In the genomic region with DNA sequence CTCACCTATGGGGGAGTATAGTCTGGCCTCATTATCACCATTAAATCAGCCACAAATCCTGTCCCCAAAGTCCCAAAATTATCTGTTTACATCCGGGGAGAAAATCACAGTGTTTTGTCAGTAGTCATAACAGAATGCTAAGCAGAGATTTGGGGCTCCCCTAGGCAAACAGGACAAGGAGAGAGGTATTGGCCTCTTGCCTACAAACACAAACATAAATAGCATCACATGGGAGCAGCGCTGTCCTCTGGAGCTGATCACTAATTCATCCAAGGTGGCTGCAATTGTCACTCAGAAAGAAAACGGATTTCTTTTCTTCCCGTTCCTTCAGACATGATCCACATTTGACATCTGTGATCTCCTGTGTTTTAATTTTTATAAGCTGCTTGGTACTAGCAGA, we compare ENCODE assay signal across 38 cellular contexts.
"Had no signal": no experiment of that assay in that cellular context is flagged by ENCODE, and none has a peak within 500 bp of the region (broad histone marks: within the 10 kb centered on the region; RNA-seq: fewer than 3 reads in every experiment).

No MANE protein-coding gene starts in this region.

- H3K27ac Mint-ChIP-seq: activated CD4-positive, alpha-beta memory T cell treated with anti-CD3 and anti-CD28 coated beads, Interleukin-2, amount 10 ng/mL, durations not matched to agents 7 days and 5 days; activated CD8-positive, alpha-beta memory T cell treated with anti-CD3 and anti-CD28 coated beads, Interleukin-2, amount 10 ng/mL, durations not matched to agents 7 days and 5 days; activated naive CD4-positive, alpha-beta T cell treated with anti-CD3 and anti-CD28 coated beads, Interleukin-2, amount 10 ng/mL, durations not matched to agents 7 days and 5 days; activated naive CD8-positive, alpha-beta T cell; activated naive CD8-positive, alpha-beta T cell treated with anti-CD3 and anti-CD28 coated beads, Interleukin-2, amount 50 U/mL, for 24 hours had no signal

- H3K4me1 ChIP-seq: Peyer's patch, SJCRH30 had no signal

- H3K9me3 ChIP-seq: Peyer's patch, SJCRH30 had no signal

- H3K27me3 Mint-ChIP-seq: activated CD4-positive, alpha-beta memory T cell treated with anti-CD3 and anti-CD28 coated beads, Interleukin-2, amount 10 ng/mL, durations not matched to agents 7 days and 5 days; activated CD8-positive, alpha-beta memory T cell treated with anti-CD3 and anti-CD28 coated beads, Interleukin-2, amount 10 ng/mL, durations not matched to agents 7 days and 5 days; activated naive CD4-positive, alpha-beta T cell treated with anti-CD3 and anti-CD28 coated beads, Interleukin-2, amount 10 ng/mL, durations not matched to agents 7 days and 5 days; activated naive CD8-positive, alpha-beta T cell treated with anti-CD3 and anti-CD28 coated beads, Interleukin-2, amount 50 U/mL, for 24 hours had no signal

- H3K4me3 Mint-ChIP-seq: activated CD4-positive, alpha-beta memory T cell treated with anti-CD3 and anti-CD28 coated beads, Interleukin-2, amount 10 ng/mL, durations not matched to agents 7 days and 5 days; activated CD8-positive, alpha-beta memory T cell treated with anti-CD3 and anti-CD28 coated beads, Interleukin-2, amount 10 ng/mL, durations not matched to agents 7 days and 5 days; activated naive CD4-positive, alpha-beta T cell treated with anti-CD3 and anti-CD28 coated beads, Interleukin-2, amount 10 ng/mL, durations not matched to agents 7 days and 5 days; activated naive CD8-positive, alpha-beta T cell; activated naive CD8-positive, alpha-beta T cell treated with anti-CD3 and anti-CD28 coated beads, Interleukin-2, amount 50 U/mL, for 24 hours had no signal

- DNase-seq: activated CD4-positive, alpha-beta memory T cell treated with anti-CD3 and anti-CD28 coated beads, Interleukin-2, amount 10 ng/mL, durations not matched to agents 7 days and 5 days; activated CD4-positive, alpha-beta T cell treated with anti-CD3 and anti-CD28 coated beads for 1 hour; activated CD4-positive, alpha-beta T cell treated with anti-CD3 and anti-CD28 coated beads for 48 hours; activated CD4-positive, CD25-positive, alpha-beta regulatory T cell; activated CD8-positive, alpha-beta memory T cell treated with anti-CD3 and anti-CD28 coated beads for 24 hours; activated CD8-positive, alpha-beta memory T cell treated with anti-CD3 and anti-CD28 coated beads, Interleukin-2, amount 10 ng/mL, durations not matched to agents 7 days and 5 days; activated CD8-positive, alpha-beta memory T cell treated with anti-CD3 and anti-CD28 coated beads, Interleukin-2, amount 50 U/mL, for 48 hours; activated effector memory CD4-positive, alpha-beta T cell treated with Interleukin-2 at 50 U/mL for 16 hours; activated naive CD4-positive, alpha-beta T cell treated with anti-CD3 and anti-CD28 coated beads, Interleukin-2, amount 10 ng/mL, durations not matched to agents 7 days and 5 days; activated naive CD8-positive, alpha-beta T cell treated with anti-CD3 and anti-CD28 coated beads, Interleukin-2, amount 50 U/mL, for 24 hours; activated T-cell treated with anti-CD3 and anti-CD28 coated beads, Interleukin-2, amount 50 U/mL, for 48 hours; aorta; brain microvascular endothelial cell; central memory CD4-positive, alpha-beta T cell; Karpas-422; KBM-7; NCI-H1048; NCI-H1105 treated with DMSO at 0.1 percent for 48 hours; NCI-H1436; NCI-H1694; NCI-H1930; NCI-H2081 treated with DMSO at 0.1 percent for 48 hours; NCI-H345; NCI-H526; NCI-H748 treated with DMSO at 0.1 percent for 48 hours; NK-92 treated with Interleukin-12 subunit alpha and Interleukin-12 subunit beta, amount 100 ng/mL, for 24 hours; PC-3; Peyer's patch; SJCRH30; T-helper 1 cell; T-helper 2 cell; T-helper 9 cell; WERI-Rb-1 had no signal

- H3K27me3 ChIP-seq: brain microvascular endothelial cell, MG63, Peyer's patch, SJCRH30 had no signal

- H3K36me3 ChIP-seq: brain microvascular endothelial cell, MG63, Peyer's patch, SJCRH30, WERI-Rb-1 had no signal

- H3K4me3 ChIP-seq: MG63, Peyer's patch, SJCRH30, SK-N-MC had no signal

- ATAC-seq: activated CD8-positive, alpha-beta memory T cell treated with anti-CD3 and anti-CD28 coated beads, Interleukin-2, amount 10 ng/mL, durations not matched to agents 7 days and 5 days; activated naive CD8-positive, alpha-beta T cell treated with anti-CD3 and anti-CD28 coated beads, Interleukin-2, amount 50 U/mL, for 24 hours; PC-3; Right ventricle myocardium inferior had no signal

- H3K27ac ChIP-seq: brain microvascular endothelial cell, Peyer's patch, RWPE1, SJCRH30, SK-N-MC, WERI-Rb-1 had no signal

- H3K4me1 Mint-ChIP-seq: activated CD4-positive, alpha-beta memory T cell treated with anti-CD3 and anti-CD28 coated beads, Interleukin-2, amount 10 ng/mL, durations not matched to agents 7 days and 5 days; activated CD8-positive, alpha-beta memory T cell treated with anti-CD3 and anti-CD28 coated beads, Interleukin-2, amount 10 ng/mL, durations not matched to agents 7 days and 5 days; activated naive CD4-positive, alpha-beta T cell treated with anti-CD3 and anti-CD28 coated beads, Interleukin-2, amount 10 ng/mL, durations not matched to agents 7 days and 5 days; activated naive CD8-positive, alpha-beta T cell treated with anti-CD3 and anti-CD28 coated beads, Interleukin-2, amount 50 U/mL, for 24 hours had no signal

- H3K36me3 Mint-ChIP-seq: activated CD8-positive, alpha-beta memory T cell treated with anti-CD3 and anti-CD28 coated beads, Interleukin-2, amount 10 ng/mL, durations not matched to agents 7 days and 5 days; activated naive CD4-positive, alpha-beta T cell treated with anti-CD3 and anti-CD28 coated beads, Interleukin-2, amount 10 ng/mL, durations not matched to agents 7 days and 5 days; activated naive CD8-positive, alpha-beta T cell had no signal
